In genomic region chr9:125271081-125271480, GRCh38 we compare ENCODE assay signal across 15 cellular contexts.
"Had no signal": no experiment of that assay in that cellular context is flagged by ENCODE, and none has a peak within 500 bp of the region (broad histone marks: within the 10 kb centered on the region; RNA-seq: fewer than 3 reads in every experiment).

No MANE protein-coding gene starts in this region.

- H3K36me3 Mint-ChIP-seq: naive B cell had no signal

- H3K9me3 Mint-ChIP-seq: activated naive CD4-positive, alpha-beta T cell treated with anti-CD3 and anti-CD28 coated beads, Interleukin-2, amount 10 ng/mL, durations not matched to agents 7 days and 5 days; naive B cell; neural progenitor cell; stimulated activated effector memory CD8-positive, alpha-beta T cell treated with anti-CD3 and anti-CD28 coated beads, Interleukin-12 subunit alpha, Interleukin-12 subunit beta, amount 100 ng/mL, for 72 hours had no signal

- H3K9me3 ChIP-seq: ascending aorta, heart left ventricle, lower lobe of right lung, ovary, thyroid gland, uterus had no signal

- ATAC-seq: activated CD8-positive, alpha-beta memory T cell treated with anti-CD3 and anti-CD28 coated beads, Interleukin-2, amount 10 ng/mL, durations not matched to agents 7 days and 5 days; heart left ventricle; left colon; stimulated activated effector memory CD8-positive, alpha-beta T cell treated with anti-CD3 and anti-CD28 coated beads, Interleukin-12 subunit alpha, Interleukin-12 subunit beta, amount 100 ng/mL, for 72 hours had no signal

- H3K4me2 ChIP-seq: neural progenitor cell had no signal

- H3K4me1 ChIP-seq: ascending aorta, neural progenitor cell, uterus had no signal

- DNase-seq: activated CD4-positive, alpha-beta T cell treated with anti-CD3 and anti-CD28 coated beads, Interleukin-2, amount 50 U/mL, for 48 hours; activated CD8-positive, alpha-beta memory T cell treated with anti-CD3 and anti-CD28 coated beads, Interleukin-2, amount 10 ng/mL, durations not matched to agents 7 days and 5 days; activated naive CD4-positive, alpha-beta T cell treated with anti-CD3 and anti-CD28 coated beads, Interleukin-2, amount 10 ng/mL, durations not matched to agents 7 days and 5 days; activated T-cell treated with anti-CD3 and anti-CD28 coated beads, Interleukin-2, amount 50 U/mL, for 1 hour; heart left ventricle; left colon; lower lobe of right lung; naive B cell; ovary; thyroid gland; uterus; WERI-Rb-1 had no signal

- H3K27me3 Mint-ChIP-seq: activated CD8-positive, alpha-beta memory T cell treated with anti-CD3 and anti-CD28 coated beads, Interleukin-2, amount 10 ng/mL, durations not matched to agents 7 days and 5 days; activated naive CD4-positive, alpha-beta T cell treated with anti-CD3 and anti-CD28 coated beads, Interleukin-2, amount 10 ng/mL, durations not matched to agents 7 days and 5 days; naive B cell had no signal

- H2AFZ ChIP-seq: neural progenitor cell had no signal

- H3K4me3 Mint-ChIP-seq: activated CD8-positive, alpha-beta memory T cell treated with anti-CD3 and anti-CD28 coated beads, Interleukin-2, amount 10 ng/mL, durations not matched to agents 7 days and 5 days; activated naive CD4-positive, alpha-beta T cell treated with anti-CD3 and anti-CD28 coated beads, Interleukin-2, amount 10 ng/mL, durations not matched to agents 7 days and 5 days; neural progenitor cell; stimulated activated effector memory CD8-positive, alpha-beta T cell treated with anti-CD3 and anti-CD28 coated beads, Interleukin-12 subunit alpha, Interleukin-12 subunit beta, amount 100 ng/mL, for 72 hours had no signal

- H3K27ac ChIP-seq: ascending aorta, neural progenitor cell, ovary, uterus, WERI-Rb-1 had no signal

- H3K27me3 ChIP-seq: ascending aorta, heart left ventricle, neural progenitor cell, ovary, thyroid gland, uterus had no signal

- H3K27ac Mint-ChIP-seq: activated CD8-positive, alpha-beta memory T cell treated with anti-CD3 and anti-CD28 coated beads, Interleukin-2, amount 10 ng/mL, durations not matched to agents 7 days and 5 days; activated naive CD4-positive, alpha-beta T cell treated with anti-CD3 and anti-CD28 coated beads, Interleukin-2, amount 10 ng/mL, durations not matched to agents 7 days and 5 days; neural progenitor cell; stimulated activated effector memory CD8-positive, alpha-beta T cell treated with anti-CD3 and anti-CD28 coated beads, Interleukin-12 subunit alpha, Interleukin-12 subunit beta, amount 100 ng/mL, for 72 hours had no signal

- H3K4me1 Mint-ChIP-seq: neural progenitor cell had no signal

- H3K9ac ChIP-seq: neural progenitor cell had no signal
